11 cellular contexts compared by ENCODE assay signal in the genomic region with DNA sequence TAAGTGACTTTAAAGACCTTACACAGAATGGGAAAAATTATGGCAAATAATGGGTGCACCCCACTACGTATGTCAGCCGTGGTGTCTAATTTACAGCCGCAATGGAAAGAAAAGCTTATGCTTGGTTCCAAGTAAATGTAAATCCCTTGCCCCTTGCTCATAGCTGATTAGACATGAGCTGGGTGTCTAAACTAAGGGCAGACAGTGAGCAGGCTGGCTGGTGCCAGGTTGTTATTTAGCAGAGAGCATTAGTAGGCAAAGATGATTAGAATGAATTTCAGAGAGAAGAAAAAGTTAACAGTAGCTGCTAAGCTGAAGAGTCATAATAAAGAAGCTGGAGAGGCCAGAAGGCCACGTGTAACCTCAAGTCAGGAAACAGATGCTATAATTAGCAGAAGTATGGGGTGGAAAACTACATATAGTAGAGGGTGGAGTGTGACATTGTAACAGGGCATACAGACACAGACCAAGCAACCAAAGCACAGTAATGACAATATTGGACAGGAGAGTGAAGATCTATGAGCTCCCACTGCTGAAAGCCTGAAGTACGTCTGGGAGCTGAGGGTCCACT.
DNase-seq lines count a peak whose midpoint lies in the region; ATAC-seq, FAIRE-seq and TF ChIP-seq lines count a peak whose summit lies in the region.
"Had no signal": no experiment of that assay in that cellular context is flagged by ENCODE, and none has a peak within 500 bp of the region (broad histone marks: within the 10 kb centered on the region; RNA-seq: fewer than 3 reads in every experiment).

No MANE protein-coding gene starts in this region.

- H3K9me3 ChIP-seq in astrocyte (ENCODE audit: insufficient read depth, low read depth, low read length) (no peaks in the 10 kb centered on the region), tibial nerve (peaks cover 0 to 4% (median under 1%) of the 10 kb centered on the region in 4 donors), A673 (ENCODE audit: low read depth, low read length, poor library complexity, severe bottlenecking) (no peaks in the 10 kb centered on the region)

- DNase-seq in CD14-positive monocyte (ENCODE audit: low spot score) = no peak
- peak; percentile 3 for DNase-seq in HT1080 (ENCODE audit: low read depth)
- DNase-seq in astrocyte (ENCODE audit: low read depth) = no peak
- DNase-seq in tibial nerve (ENCODE audit: low spot score in 2 of 2) = no peak
- no peak for DNase-seq in NCI-H1105 treated with DMSO at 0.1 percent for 48 hours (lab: John Stamatoyannopoulos, UW)
- DNase-seq in A673 (ENCODE audit: low spot score) = no peak
- DNase-seq in RWPE1 (ENCODE audit: low spot score) = no peak
- DNase-seq: brain microvascular endothelial cell; CD8-positive, alpha-beta memory T cell had no signal

- H3K27ac ChIP-seq in astrocyte (ENCODE audit: low read depth, low read length) (no peak overlapping the region), tibial nerve (no peak overlapping the region), A673 (ENCODE audit: low read depth, low read length, poor library complexity, severe bottlenecking) (no peak overlapping the region), RWPE1 (no peak overlapping the region)
- H3K27ac ChIP-seq: brain microvascular endothelial cell had no signal

- H3K4me3 Mint-ChIP-seq in CD14-positive monocyte (peak overlapping the region; percentile 31 to 82), astrocyte (ENCODE audit: unreplicated experiment) (peak overlapping the region; percentile 34)
- H3K4me3 Mint-ChIP-seq: CD8-positive, alpha-beta memory T cell; nephron had no signal

- no peaks in the 10 kb centered on the region for H3K27me3 Mint-ChIP-seq in CD14-positive monocyte (ENCODE audit: low read depth in 3 of 3)
- no peaks in the 10 kb centered on the region for H3K27me3 Mint-ChIP-seq in astrocyte (ENCODE audit: low read depth, unreplicated experiment)

- TF ChIP-seq EP300 in tibial nerve (IDR thresholded peaks at IDR 0.05) = peak in 1 of 2 donors; percentile 39

- peak; percentile 18 for ATAC-seq in GM19463 (IDR thresholded peaks at IDR 0.05; ENCODE audit: unreplicated experiment)

- no peaks in the 10 kb centered on the region for H3K79me2 ChIP-seq in astrocyte (ENCODE audit: insufficient read depth, low read length)

- FAIRE-seq in astrocyte (lab: Jason Lieb, UNC) = no peak

- no peak overlapping the region for H3K4me3 ChIP-seq in astrocyte (ENCODE audit: insufficient read depth, low read depth, low read length)
- H3K4me3 ChIP-seq in tibial nerve = no peak overlapping the region
- no peak overlapping the region for H3K4me3 ChIP-seq in A673 (ENCODE audit: low read depth, low read length, poor library complexity, severe bottlenecking)

- H3K9me3 Mint-ChIP-seq in CD14-positive monocyte (peaks cover 0 to 1% (median 0%) of the 10 kb centered on the region in 7 donors), astrocyte (ENCODE audit: unreplicated experiment) (peaks cover 5% of the 10 kb centered on the region)
- H3K9me3 Mint-ChIP-seq: nephron had no signal

- H2AFZ ChIP-seq in astrocyte (ENCODE audit: low read depth, low read length) = peak overlapping the region; percentile 1

- peak overlapping the region; percentile 82 to 97 (median 90) for H3K27ac Mint-ChIP-seq in CD14-positive monocyte
- peak overlapping the region; percentile 66 for H3K27ac Mint-ChIP-seq in astrocyte (ENCODE audit: unreplicated experiment)
- H3K27ac Mint-ChIP-seq: nephron had no signal

- H3K27me3 ChIP-seq in astrocyte (ENCODE audit: insufficient read depth, low read length) = no peaks in the 10 kb centered on the region
- no peaks in the 10 kb centered on the region for H3K27me3 ChIP-seq in tibial nerve
- no peaks in the 10 kb centered on the region for H3K27me3 ChIP-seq in A673 (replicated peaks; ENCODE audit: insufficient read depth, low read depth, low read length, poor library complexity)
- H3K27me3 ChIP-seq: brain microvascular endothelial cell had no signal

- no peaks in the 10 kb centered on the region for H4K20me1 ChIP-seq in astrocyte (ENCODE audit: insufficient read depth, low read length)

- H3K36me3 Mint-ChIP-seq in CD14-positive monocyte = peaks cover 1 to 12% of the 10 kb centered on the region in 2 donors
- peaks cover 3% of the 10 kb centered on the region for H3K36me3 Mint-ChIP-seq in astrocyte (ENCODE audit: low read depth, unreplicated experiment)
- H3K36me3 Mint-ChIP-seq: CD8-positive, alpha-beta memory T cell had no signal

- H3K4me1 ChIP-seq in astrocyte (ENCODE audit: insufficient read depth, low read length) = no peaks in the 10 kb centered on the region
- peaks cover 0 to 10% (median 0%) of the 10 kb centered on the region in 4 donors for H3K4me1 ChIP-seq in tibial nerve
- H3K4me1 ChIP-seq in A673 (ENCODE audit: insufficient read depth, low read length, poor library complexity, severe bottlenecking) = no peaks in the 10 kb centered on the region

- intact Hi-C loops in CD14-positive monocyte (cut with micrococcal nuclease) = loop anchor here (10.0 kb wide), 2 partner anchors 48 to 58 kb away; no protein-coding TSS in a partner anchor
- intact Hi-C loops in A673 (cut with micrococcal nuclease; ENCODE audit: unreplicated experiment) = no loop called here

- H3K4me1 Mint-ChIP-seq in CD14-positive monocyte (peaks cover 66% of the 10 kb centered on the region), astrocyte (ENCODE audit: low read depth, unreplicated experiment) (peaks cover 51% of the 10 kb centered on the region)

- no peak for TF ChIP-seq POLR2A in tibial nerve (IDR thresholded peaks at IDR 0.05)

- TF ChIP-seq CTCF in CD14-positive monocyte (IDR thresholded peaks at IDR 0.05) (no peak), astrocyte (IDR thresholded peaks at IDR 0.05; ENCODE audit: insufficient read depth, low read depth, low read length) (no peak), tibial nerve (IDR thresholded peaks at IDR 0.05) (no peak), A673 (conservative IDR thresholded peaks at IDR 0.05; ENCODE audit: low read depth, low read length) (no peak), RWPE1 (conservative IDR thresholded peaks at IDR 0.05; ENCODE audit: low read depth) (no peak)

- 60 to 61% methylated on average over 5 of the region's 5 CpGs for WGBS in tibial nerve, 2 donors

- H3K4me2 ChIP-seq in astrocyte (ENCODE audit: low read length) = no peak overlapping the region

- H3K36me3 ChIP-seq in astrocyte (ENCODE audit: insufficient read depth, low read length) (no peaks in the 10 kb centered on the region), tibial nerve (no peaks in the 10 kb centered on the region), A673 (ENCODE audit: insufficient read depth, low read length, poor library complexity, severe bottlenecking) (no peaks in the 10 kb centered on the region)
- H3K36me3 ChIP-seq: brain microvascular endothelial cell had no signal

- POLR2A ChIA-PET in A673 (lab: Charles Lee; ENCODE audit: low non-redundant PET) = no interaction called here
- POLR2A ChIA-PET in RWPE1 (lab: Yijun Ruan, JAX; ENCODE audit: low non-redundant PET) = no interaction called here

- BruUV-seq in A673 (replicated peaks; lab: Mats Ljungman, UMichigan) = no TSS peak

- CTCF ChIA-PET in A673 (lab: Charles Lee) = no interaction called here
- CTCF ChIA-PET in RWPE1 (lab: Yijun Ruan, JAX) = interaction anchor here (0.7 kb wide), 1 partner anchor 124 kb away, joined by 4 read pairs; no protein-coding TSS in a partner anchor

- H3K9ac ChIP-seq in astrocyte (ENCODE audit: low read length) = no peak overlapping the region
